Comparison of ENCODE assay signal across 8 cellular contexts in the genomic region with DNA sequence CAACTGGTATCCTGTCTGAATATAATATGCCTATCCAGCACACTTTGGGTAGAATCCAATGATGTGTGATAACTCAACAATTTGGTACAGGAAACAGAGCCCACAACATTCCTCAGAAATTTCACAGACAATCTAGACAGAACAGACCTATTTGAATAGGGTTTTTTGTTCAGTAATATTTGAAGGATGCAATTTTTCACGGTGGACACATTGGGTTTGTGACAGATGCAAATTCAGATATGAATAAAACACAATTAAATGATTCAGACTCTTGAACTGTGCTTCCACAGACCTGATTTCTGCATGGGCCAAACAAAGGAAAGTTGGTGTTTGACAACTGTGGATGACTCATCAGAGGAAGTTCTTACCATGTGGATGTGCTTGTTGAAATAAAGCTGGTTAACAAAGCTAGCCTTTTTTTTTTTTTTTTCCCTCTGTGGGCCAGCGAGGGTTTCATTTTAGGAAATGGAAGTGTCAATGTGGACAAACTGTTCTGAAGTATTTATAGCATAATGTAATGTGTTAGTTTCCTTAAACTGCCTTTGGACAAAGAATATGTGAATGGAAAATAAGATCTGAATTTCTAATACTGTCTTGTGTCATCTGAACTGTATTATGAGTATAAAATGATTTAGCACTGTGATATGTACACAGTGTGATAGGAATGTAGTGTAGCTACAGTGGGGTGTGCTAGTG. TPM values are rescaled to one million over a fixed set of nuclear protein-coding genes. Genes with fewer than 3 reads are reported as not detected.
DNase-seq lines count a peak whose midpoint lies in the region; TF ChIP-seq lines count a peak whose summit lies in the region.

No MANE protein-coding gene starts in this region.

- H3K36me3 ChIP-seq in hepatocyte (replicated peaks; ENCODE audit: insufficient read depth, low read depth): no peaks in the 10 kb centered on the region
- H3K36me3 ChIP-seq in smooth muscle cell (ENCODE audit: low read depth): no peaks in the 10 kb centered on the region

- H4K20me1 ChIP-seq in hepatocyte (ENCODE audit: insufficient read depth, poor library complexity, severe bottlenecking) (no peaks in the 10 kb centered on the region), smooth muscle cell (ENCODE audit: low read depth) (peaks cover 32% of the 10 kb centered on the region)

- no peak overlapping the region for H2AFZ ChIP-seq in hepatocyte
- no peak overlapping the region for H2AFZ ChIP-seq in smooth muscle cell (ENCODE audit: low read depth)

- peaks cover 11% of the 10 kb centered on the region for H3F3A ChIP-seq in smooth muscle cell (ENCODE audit: low read depth)

- no peak for TF ChIP-seq CTCF in astrocyte of the cerebellum (IDR thresholded peaks at IDR 0.05; ENCODE audit: low read depth, low read length, missing control alignments)
- no peak for TF ChIP-seq CTCF in hepatocyte (IDR thresholded peaks at IDR 0.05; ENCODE audit: poor library complexity)
- TF ChIP-seq CTCF in smooth muscle cell (IDR thresholded peaks at IDR 0.05; ENCODE audit: borderline replicate concordance, insufficient read depth, poor library complexity, severe bottlenecking): no peak

- WGBS in hepatocyte (ENCODE audit: low lambda C conversion rate, missing lambda C conversion rate): 51% methylated on average over 2 of the region's 2 CpGs
- 27% methylated on average over 2 of the region's 2 CpGs for WGBS in smooth muscle cell (ENCODE audit: low lambda C conversion rate)

- H3K9ac ChIP-seq in smooth muscle cell (ENCODE audit: low read depth): peak overlapping the region; percentile 54

- H3K79me2 ChIP-seq in hepatocyte (peaks cover 29% of the 10 kb centered on the region), smooth muscle cell (ENCODE audit: low read depth) (peaks cover 29% of the 10 kb centered on the region)

- in situ Hi-C loops in astrocyte of the cerebellum (cut with HindIII; ENCODE audit: low sequenced_read_pairs): no loop called here

- H3K4me1 ChIP-seq in hepatocyte (ENCODE audit: insufficient read depth) (peaks cover 16% of the 10 kb centered on the region), smooth muscle cell (ENCODE audit: low read depth) (peaks cover 14% of the 10 kb centered on the region)

- no peaks in the 10 kb centered on the region for H3K9me2 ChIP-seq in hepatocyte (replicated peaks; ENCODE audit: insufficient read depth)

- H3K4me3 ChIP-seq in astrocyte of the cerebellum (ENCODE audit: low read depth, low read length): no peak overlapping the region
- no peak overlapping the region for H3K4me3 ChIP-seq in hepatocyte
- H3K4me3 ChIP-seq in smooth muscle cell: no peak overlapping the region

- H3K27ac ChIP-seq in hepatocyte (peak overlapping the region; percentile 57), smooth muscle cell (ENCODE audit: low read depth) (peak overlapping the region; percentile 89)

- H3K27me3 ChIP-seq in hepatocyte (no peaks in the 10 kb centered on the region), smooth muscle cell (ENCODE audit: low read depth) (no peaks in the 10 kb centered on the region)

- H3K4me2 ChIP-seq in hepatocyte (peak overlapping the region; percentile 18), smooth muscle cell (peak overlapping the region; percentile 69)

- no peaks in the 10 kb centered on the region for H3K9me3 ChIP-seq in hepatocyte (ENCODE audit: low read depth)
- no peaks in the 10 kb centered on the region for H3K9me3 ChIP-seq in smooth muscle cell (replicated peaks; ENCODE audit: low read depth)

- DNase-seq in stimulated activated naive CD4-positive, alpha-beta T cell treated with Interleukin-2 at 50 U/mL for 16 hours (lab: John Stamatoyannopoulos, UW): peak; percentile 24
- DNase-seq in stimulated activated naive CD4-positive, alpha-beta T cell (lab: John Stamatoyannopoulos, UW): no peak
- DNase-seq in NOMO-1 treated with DMSO at 0.1 percent for 48 hours (lab: John Stamatoyannopoulos, UW; ENCODE audit: unreplicated experiment) (peak; percentile 99), astrocyte of the cerebellum (ENCODE audit: low read depth) (peak; percentile 96), hepatocyte (ENCODE audit: low spot score) (peak; percentile 55), smooth muscle cell (lab: John Stamatoyannopoulos, UW; ENCODE audit: unreplicated experiment) (no peak), GM19240 (ENCODE audit: insufficient read length, low spot score) (no peak)
- DNase-seq in effector CD8-positive, alpha-beta T cell (lab: John Stamatoyannopoulos, UW): no peak

RNA-seq across cellular contexts. Expression of gene FAM133B, which starts 43.2 kb away (rescaled TPM):
- total RNA-seq in hepatocyte (24.1 and 28.2 TPM in 2 replicates), smooth muscle cell (24.2 and 36.0 TPM in 2 replicates)
- polyA plus RNA-seq in hepatocyte (29.8 and 38.8 TPM in 2 replicates), smooth muscle cell (17.2 and 25.1 TPM in 2 replicates)

Comparison
In these comparisons a context has a peak if more than half of its experiments do, and no peak if none do; other contexts are left out.
1. DNase-seq: peak in stimulated activated naive CD4-positive, alpha-beta T cell treated with Interleukin-2 at 50 U/mL for 16 hours (single experiment), NOMO-1 treated with DMSO at 0.1 percent for 48 hours (single experiment), astrocyte of the cerebellum (single experiment) and hepatocyte (single experiment); none in stimulated activated naive CD4-positive, alpha-beta T cell (0 of 6), smooth muscle cell (single experiment), GM19240 (single experiment) and effector CD8-positive, alpha-beta T cell (single experiment).